In the genomic region with DNA sequence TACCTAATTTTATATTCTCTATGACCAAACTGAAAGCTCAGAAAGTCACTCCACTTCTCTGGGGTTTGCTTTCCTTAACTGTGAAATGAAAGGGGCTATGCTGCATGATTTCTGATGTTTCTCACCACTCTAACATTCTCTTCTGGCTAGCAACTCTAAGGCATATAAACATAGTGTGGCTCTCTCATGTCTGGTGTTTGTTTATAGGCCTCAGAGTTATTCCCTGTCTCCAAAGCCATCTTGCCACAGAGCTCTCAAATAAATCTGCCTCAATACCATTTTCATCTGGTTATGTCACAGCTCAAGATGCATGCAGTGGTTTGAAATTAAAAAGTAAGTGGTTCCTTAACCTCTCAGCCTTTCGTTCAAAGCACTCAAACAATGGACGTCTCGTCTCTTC, we compare ENCODE assay signal across 16 cellular contexts.
"Had no signal": no experiment of that assay in that cellular context is flagged by ENCODE, and none has a peak within 500 bp of the region (broad histone marks: within the 10 kb centered on the region; RNA-seq: fewer than 3 reads in every experiment).

No MANE protein-coding gene starts in this region.

- DNase-seq: activated CD4-positive, alpha-beta T cell treated with anti-CD3 and anti-CD28 coated beads for 4 hours; activated CD8-positive, alpha-beta memory T cell treated with anti-CD3 and anti-CD28 coated beads, Interleukin-2, amount 50 U/mL, for 4 hours; activated CD8-positive, alpha-beta T cell treated with anti-CD3 and anti-CD28 coated beads for 36 hours; activated naive CD4-positive, alpha-beta T cell; effector memory CD8-positive, alpha-beta T cell; foreskin fibroblast; retina; stimulated activated CD4-positive, alpha-beta T cell treated with anti-CD3 and anti-CD28 coated beads, Interleukin-4, amount 100 ng/mL, for 4 hours; stimulated activated naive CD8-positive, alpha-beta T cell treated with anti-CD3 and anti-CD28 coated beads, Interleukin-15, amount 100 ng/mL, for 72 hours had no signal

- H3K27me3 Mint-ChIP-seq: activated CD8-positive, alpha-beta T cell treated with anti-CD3 and anti-CD28 coated beads for 36 hours; central memory CD8-positive, alpha-beta T cell; dendritic cell treated with granulocyte-macrophage colony-stimulating factor and Interleukin-4, amounts not matched to agents 40 ng/mL and 50 ng/mL, for 4 days; effector memory CD8-positive, alpha-beta T cell; stimulated activated naive CD8-positive, alpha-beta T cell treated with anti-CD3 and anti-CD28 coated beads, Interleukin-15, amount 100 ng/mL, for 72 hours had no signal

- H3K4me1 ChIP-seq: neural progenitor cell had no signal

- H3K9me3 Mint-ChIP-seq: central memory CD8-positive, alpha-beta T cell; dendritic cell treated with granulocyte-macrophage colony-stimulating factor and Interleukin-4, amounts not matched to agents 40 ng/mL and 50 ng/mL, for 4 days; effector memory CD8-positive, alpha-beta T cell; stimulated activated naive CD8-positive, alpha-beta T cell treated with anti-CD3 and anti-CD28 coated beads, Interleukin-15, amount 100 ng/mL, for 72 hours had no signal

- H3K4me3 ChIP-seq: neural progenitor cell, skin epidermis, thoracic aorta had no signal

- H3K9ac ChIP-seq: neural progenitor cell, parathyroid adenoma had no signal

- H3K4me2 ChIP-seq: neural progenitor cell had no signal

- H3K36me3 ChIP-seq: thoracic aorta had no signal

- H3K4me1 Mint-ChIP-seq: neural progenitor cell had no signal

- H2AFZ ChIP-seq: neural progenitor cell, parathyroid adenoma had no signal

- H3K27ac ChIP-seq: neural progenitor cell, parathyroid adenoma, skin epidermis, thoracic aorta had no signal

- H3K4me3 Mint-ChIP-seq: activated CD8-positive, alpha-beta T cell treated with anti-CD3 and anti-CD28 coated beads for 36 hours; activated T-helper 1 cell treated with anti-CD3 and anti-CD28 coated beads, Interleukin-12 subunit alpha, Interleukin-12 subunit beta, Interleukin-2, Interleukin-4 antibody, amounts not matched to agents 30 ng/mL and 10 ng/mL and 1 ng/mL, durations not matched to agents 14 hours and 24 hours and 36 hours; central memory CD8-positive, alpha-beta T cell; dendritic cell treated with granulocyte-macrophage colony-stimulating factor and Interleukin-4, amounts not matched to agents 40 ng/mL and 50 ng/mL, for 4 days; effector memory CD8-positive, alpha-beta T cell; neural progenitor cell; stimulated activated naive CD8-positive, alpha-beta T cell treated with anti-CD3 and anti-CD28 coated beads, Interleukin-15, amount 100 ng/mL, for 72 hours had no signal

- H3K27ac Mint-ChIP-seq: activated CD8-positive, alpha-beta T cell treated with anti-CD3 and anti-CD28 coated beads for 36 hours; activated T-helper 1 cell treated with anti-CD3 and anti-CD28 coated beads, Interleukin-12 subunit alpha, Interleukin-12 subunit beta, Interleukin-2, Interleukin-4 antibody, amounts not matched to agents 30 ng/mL and 10 ng/mL and 1 ng/mL, durations not matched to agents 14 hours and 24 hours and 36 hours; dendritic cell treated with granulocyte-macrophage colony-stimulating factor and Interleukin-4, amounts not matched to agents 40 ng/mL and 50 ng/mL, for 4 days; effector memory CD8-positive, alpha-beta T cell; neural progenitor cell had no signal

- H3K27me3 ChIP-seq: neural progenitor cell had no signal
